Comparison of ENCODE assay signal across 1 cellular context in genomic region chr6:15434823-15435380, GRCh38.
TF ChIP-seq lines count a peak whose summit lies in the region.

No MANE protein-coding gene starts in this region.

TF ChIP-seq in GM12878, 131 proteins besides CTCF, POLR2A, EP300 and RAD21 (continued from another document):
- no peak for TF ChIP-seq CUX1 (IDR thresholded peaks at IDR 0.05; ENCODE audit: insufficient replicate concordance, low read depth, low read length)
- TF ChIP-seq IKZF2 (IDR thresholded peaks at IDR 0.05): peak; percentile 32 to 46; a peak in 2 of 4 replicates
- no peak for TF ChIP-seq BCL11A (IDR thresholded peaks at IDR 0.05; ENCODE audit: low read depth, low read length)
- no peak for TF ChIP-seq ATF7 (IDR thresholded peaks at IDR 0.05; ENCODE audit: low read depth)
